Comparison of ENCODE assay signal across 13 cellular contexts in genomic region chr11:128491195-128491936, GRCh38.
DNase-seq lines count a peak whose midpoint lies in the region; ATAC-seq, FAIRE-seq and TF ChIP-seq lines count a peak whose summit lies in the region.
"Had no signal": no experiment of that assay in that cellular context is flagged by ENCODE, and none has a peak within 500 bp of the region (broad histone marks: within the 10 kb centered on the region; RNA-seq: fewer than 3 reads in every experiment).

No MANE protein-coding gene starts in this region.

- H3K4me3 Mint-ChIP-seq in activated T-cell treated with anti-CD3 and anti-CD28 coated beads, Interleukin-2, amount 50 U/mL, for 72 hours = peak overlapping the region; percentile 82 to 97
- H3K4me3 Mint-ChIP-seq in T-helper 2 cell treated with Interferon-gamma antibody and Interleukin-4, amounts not matched to agents 5 μg/mL and 100 μg/mL, for 36 hours = peak overlapping the region; percentile 58
- peak overlapping the region; percentile 22 to 83 (median 62) for H3K4me3 Mint-ChIP-seq in immature natural killer cell
- H3K4me3 Mint-ChIP-seq: dendritic cell treated with granulocyte-macrophage colony-stimulating factor and Interleukin-4, amounts not matched to agents 40 ng/mL and 50 ng/mL, for 4 days; nephron progenitor cell had no signal

- H3K27me3 ChIP-seq in transverse colon = no peaks in the 10 kb centered on the region
- H3K27me3 ChIP-seq: adrenal gland, gastroesophageal sphincter had no signal

- peak; percentile 34 to 36 for ATAC-seq in activated T-cell treated with anti-CD3 and anti-CD28 coated beads, Interleukin-2, amount 50 U/mL, for 72 hours (replicated peaks in 1 of 2)

- H3K27ac Mint-ChIP-seq in activated T-cell treated with anti-CD3 and anti-CD28 coated beads, Interleukin-2, amount 50 U/mL, for 72 hours = peak overlapping the region; percentile 100
- H3K27ac Mint-ChIP-seq in T-helper 2 cell treated with Interferon-gamma antibody and Interleukin-4, amounts not matched to agents 5 μg/mL and 100 μg/mL, for 36 hours = peak overlapping the region; percentile 78
- H3K27ac Mint-ChIP-seq in immature natural killer cell = peak overlapping the region; percentile 86 to 95 (median 94)
- H3K27ac Mint-ChIP-seq: dendritic cell treated with granulocyte-macrophage colony-stimulating factor and Interleukin-4, amounts not matched to agents 40 ng/mL and 50 ng/mL, for 4 days; nephron progenitor cell had no signal

- TF ChIP-seq EP300 in transverse colon (IDR thresholded peaks at IDR 0.05; ENCODE audit: low read depth) = no peak

- H3K27ac ChIP-seq in transverse colon = peak overlapping the region; percentile 49 to 63 (median 60)

- FAIRE-seq in urothelium cell line (lab: Jason Lieb, UNC) = no peak

- in situ Hi-C loops in transverse colon (cut with MboI; ENCODE audit: low pct_ligation_motif_present in 1 of 4, low pct_unique_long_range_greater_than_20kb in 1 of 4, low sequenced_read_pairs in 3 of 4) = no loop called here

- TF ChIP-seq POLR2A in transverse colon (IDR thresholded peaks at IDR 0.05) = no peak

- H3K9me3 ChIP-seq in transverse colon = no peaks in the 10 kb centered on the region
- H3K9me3 ChIP-seq: adrenal gland, gastroesophageal sphincter had no signal

- no peak for DNase-seq in activated T-cell treated with anti-CD3 and anti-CD28 coated beads, Interleukin-2, amount 50 U/mL, for 72 hours
- DNase-seq in activated T-cell treated with anti-CD3 and anti-CD28 coated beads for 4 hours = no peak
- DNase-seq in T-helper 2 cell treated with Interferon-gamma antibody and Interleukin-4, amounts not matched to agents 5 μg/mL and 100 μg/mL, for 36 hours (ENCODE audit: low spot score) = no peak
- no peak for DNase-seq in immature natural killer cell
- no peak for DNase-seq in transverse colon
- no peak for DNase-seq in urothelium cell line (ENCODE audit: low spot score)
- no peak for DNase-seq in nucleus accumbens (lab: John Stamatoyannopoulos, UW)
- DNase-seq in NCI-H345 treated with DMSO at 0.1 percent for 48 hours (lab: John Stamatoyannopoulos, UW; ENCODE audit: unreplicated experiment) = no peak
- DNase-seq: adrenal gland, NCI-H2171, nephron progenitor cell had no signal

- no peaks in the 10 kb centered on the region for H3K27me3 Mint-ChIP-seq in activated T-cell treated with anti-CD3 and anti-CD28 coated beads, Interleukin-2, amount 50 U/mL, for 72 hours (ENCODE audit: low read depth)
- H3K27me3 Mint-ChIP-seq in T-helper 2 cell treated with Interferon-gamma antibody and Interleukin-4, amounts not matched to agents 5 μg/mL and 100 μg/mL, for 36 hours (ENCODE audit: low read depth) = no peaks in the 10 kb centered on the region
- H3K27me3 Mint-ChIP-seq in immature natural killer cell (ENCODE audit: low read depth in 3 of 3) = peaks cover 2 to 5% (median 4%) of the 10 kb centered on the region in 3 donors
- H3K27me3 Mint-ChIP-seq: dendritic cell treated with granulocyte-macrophage colony-stimulating factor and Interleukin-4, amounts not matched to agents 40 ng/mL and 50 ng/mL, for 4 days had no signal

- H3K4me1 Mint-ChIP-seq in activated T-cell treated with anti-CD3 and anti-CD28 coated beads, Interleukin-2, amount 50 U/mL, for 72 hours (ENCODE audit: low read depth) = peaks cover 100% of the 10 kb centered on the region
- peaks cover 90% of the 10 kb centered on the region for H3K4me1 Mint-ChIP-seq in T-helper 2 cell treated with Interferon-gamma antibody and Interleukin-4, amounts not matched to agents 5 μg/mL and 100 μg/mL, for 36 hours (ENCODE audit: low read depth)
- peaks cover 93 to 100% of the 10 kb centered on the region in 2 donors for H3K4me1 Mint-ChIP-seq in immature natural killer cell

- no peaks in the 10 kb centered on the region for H3K9me3 Mint-ChIP-seq in activated T-cell treated with anti-CD3 and anti-CD28 coated beads, Interleukin-2, amount 50 U/mL, for 72 hours
- H3K9me3 Mint-ChIP-seq in T-helper 2 cell treated with Interferon-gamma antibody and Interleukin-4, amounts not matched to agents 5 μg/mL and 100 μg/mL, for 36 hours = no peaks in the 10 kb centered on the region
- no peaks in the 10 kb centered on the region for H3K9me3 Mint-ChIP-seq in immature natural killer cell
- H3K9me3 Mint-ChIP-seq: dendritic cell treated with granulocyte-macrophage colony-stimulating factor and Interleukin-4, amounts not matched to agents 40 ng/mL and 50 ng/mL, for 4 days; nephron progenitor cell had no signal

- intact Hi-C loops in transverse colon (cut with DNase I; ENCODE audit: low total_unique reads) = no loop called here

- H3K4me1 ChIP-seq in transverse colon = peaks cover 0 to 55% (median 22%) of the 10 kb centered on the region in 4 donors

- H3K36me3 Mint-ChIP-seq in activated T-cell treated with anti-CD3 and anti-CD28 coated beads, Interleukin-2, amount 50 U/mL, for 72 hours (ENCODE audit: insufficient read depth in 2 of 2) = peaks cover 41 to 85% of the 10 kb centered on the region in 2 donors
- peaks cover 88% of the 10 kb centered on the region for H3K36me3 Mint-ChIP-seq in T-helper 2 cell treated with Interferon-gamma antibody and Interleukin-4, amounts not matched to agents 5 μg/mL and 100 μg/mL, for 36 hours (ENCODE audit: low read depth)
- H3K36me3 Mint-ChIP-seq in immature natural killer cell = peaks cover 24 to 57% (median 30%) of the 10 kb centered on the region in 3 donors

- no peak for TF ChIP-seq CTCF in transverse colon (IDR thresholded peaks at IDR 0.05)

- H3K4me3 ChIP-seq in transverse colon = no peak overlapping the region
- H3K4me3 ChIP-seq: adrenal gland, gastroesophageal sphincter had no signal

- 64 to 67% methylated on average over 3 of the region's 3 CpGs for WGBS in transverse colon (ENCODE audit: low coverage in 1 of 2), 2 donors

- H3K36me3 ChIP-seq in transverse colon = peaks cover 0 to 8% (median 2%) of the 10 kb centered on the region in 4 donors
